In the genomic region with DNA sequence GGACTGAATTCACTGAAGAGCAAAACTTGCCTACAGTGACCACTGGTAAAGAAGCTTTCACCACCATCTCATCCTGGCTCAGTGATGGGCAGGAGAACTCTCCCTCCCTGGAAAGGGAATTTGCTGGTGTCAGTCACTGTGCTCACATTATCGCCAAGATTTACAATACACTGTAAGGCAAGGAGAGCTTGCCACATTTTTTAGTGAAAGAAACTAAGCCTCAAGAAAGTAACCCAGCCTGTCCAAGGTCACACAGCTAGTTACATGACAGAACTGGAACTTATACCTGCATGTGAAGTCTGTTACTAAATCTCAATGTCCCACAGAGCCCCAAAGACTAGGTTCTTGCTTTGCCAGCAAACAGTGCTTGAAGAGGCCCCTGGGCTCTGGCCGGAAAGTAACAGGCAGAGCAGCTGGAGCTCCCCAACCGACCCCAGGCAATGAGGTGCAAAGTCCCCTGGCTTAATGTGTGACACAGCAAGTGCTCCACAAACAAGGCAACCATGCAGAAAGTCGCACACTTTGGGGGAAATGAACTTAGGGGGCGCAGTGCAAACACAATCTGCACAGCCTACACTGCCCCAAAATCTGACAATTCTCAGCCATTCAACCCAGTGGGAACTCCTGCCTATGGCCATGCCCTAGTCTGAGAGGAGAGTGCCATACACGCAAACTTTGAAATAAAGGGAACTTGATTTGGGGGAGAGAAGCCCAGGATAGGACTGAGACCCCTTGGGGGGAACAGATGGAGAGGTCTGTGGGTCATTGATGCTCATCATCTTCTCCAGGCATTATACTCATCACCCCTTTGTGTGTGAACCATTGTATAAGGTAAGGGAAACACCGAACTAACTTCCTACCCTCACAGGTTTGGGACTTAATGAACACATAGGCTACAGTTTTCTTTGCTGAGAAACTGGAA, we compare ENCODE assay signal across 8 cellular contexts. TPM values are rescaled to one million over a fixed set of nuclear protein-coding genes. Genes with fewer than 3 reads are reported as not detected.
DNase-seq lines count a peak whose midpoint lies in the region; ATAC-seq and TF ChIP-seq lines count a peak whose summit lies in the region.

No MANE protein-coding gene starts in this region.

- H3K4me3 ChIP-seq in RWPE2 (ENCODE audit: severe bottlenecking), result peak overlapping the region; percentile 54
- H3K4me3 ChIP-seq in duodenal mucosa (ENCODE audit: low read depth in 1 of 2, low read length in 2 of 2), result peak overlapping the region; percentile 77 to 93

- H3K36me3 ChIP-seq in RWPE2 (ENCODE audit: low read depth) (peaks cover 64% of the 10 kb centered on the region), duodenal mucosa (ENCODE audit: control insufficient read depth in 1 of 2, insufficient read depth in 2 of 2, low read length in 2 of 2) (peaks cover 0 to 11% of the 10 kb centered on the region in 2 donors)

- H3K9ac ChIP-seq in duodenal mucosa (ENCODE audit: low read depth in 1 of 2, low read length in 2 of 2), result peak overlapping the region; percentile 95 to 99

- peaks cover 0 to 13% (median 0%) of the 10 kb centered on the region in 3 donors for H3K36me3 Mint-ChIP-seq in naive thymus-derived CD8-positive, alpha-beta T cell

- no peaks in the 10 kb centered on the region for H3K9me3 ChIP-seq in RWPE2 (ENCODE audit: severe bottlenecking)
- no peaks in the 10 kb centered on the region for H3K9me3 ChIP-seq in duodenal mucosa (ENCODE audit: control insufficient read depth in 1 of 2, low read length in 2 of 2)

- peak; percentile 41 for TF ChIP-seq CTCF in RWPE2 (IDR thresholded peaks at IDR 0.05; ENCODE audit: poor library complexity, severe bottlenecking)

- H3K4me3 Mint-ChIP-seq in naive thymus-derived CD8-positive, alpha-beta T cell, result peak overlapping the region; percentile 90 to 96 (median 93)

- H3K4me1 ChIP-seq in RWPE2 (ENCODE audit: insufficient read depth, poor library complexity, severe bottlenecking) (peaks cover 43% of the 10 kb centered on the region), duodenal mucosa (ENCODE audit: control insufficient read depth in 1 of 2, insufficient read depth in 2 of 2, low read length in 2 of 2) (peaks cover 55 to 56% of the 10 kb centered on the region in 2 donors)

- H3K27me3 ChIP-seq in RWPE2 (ENCODE audit: insufficient read depth, poor library complexity, severe bottlenecking) (no peaks in the 10 kb centered on the region), duodenal mucosa (ENCODE audit: control insufficient read depth in 1 of 2, insufficient read depth in 2 of 2, low read length in 2 of 2) (no peaks in the 10 kb centered on the region)

- POLR2A ChIA-PET in naive thymus-derived CD8-positive, alpha-beta T cell (lab: Charles Lee), result interaction anchor here (1.1 to 5.1 kb wide), 8 partner anchors 9 to 60 kb away, joined by 3 to 125 read pairs (median 6); no protein-coding TSS in a partner anchor

- ATAC-seq in RWPE2 (ENCODE audit: low read depth), result no peak
- no peak for ATAC-seq in naive thymus-derived CD8-positive, alpha-beta T cell

- H3K27ac ChIP-seq in RWPE2 (ENCODE audit: poor library complexity, severe bottlenecking) (peak overlapping the region; percentile 99), duodenal mucosa (ENCODE audit: low read depth, low read length) (peak overlapping the region; percentile 97)

- H3K27ac Mint-ChIP-seq in naive thymus-derived CD8-positive, alpha-beta T cell, result peak overlapping the region; percentile 73 to 97 (median 93)

- no peaks in the 10 kb centered on the region for H3K9me3 Mint-ChIP-seq in naive thymus-derived CD8-positive, alpha-beta T cell

- peaks cover 45 to 79% (median 69%) of the 10 kb centered on the region in 4 donors for H3K4me1 Mint-ChIP-seq in naive thymus-derived CD8-positive, alpha-beta T cell

- no peaks in the 10 kb centered on the region for H3K27me3 Mint-ChIP-seq in naive thymus-derived CD8-positive, alpha-beta T cell

- DNase-seq in NCI-H526 (lab: John Stamatoyannopoulos, UW), result peak; percentile 19 to 44
- DNase-seq in NCI-H526 treated with DMSO at 0.1 percent for 48 hours (lab: John Stamatoyannopoulos, UW), result no peak
- DNase-seq in RWPE2 (ENCODE audit: low spot score), result peak; percentile 72
- peak in 1 of 10 donors; percentile 11 for DNase-seq in naive thymus-derived CD8-positive, alpha-beta T cell
- DNase-seq in SK-N-DZ (ENCODE audit: low spot score), result no peak
- no peak for DNase-seq in middle frontal gyrus (ENCODE audit: extremely low spot score, low spot score)
- no peak for DNase-seq in SHP77 treated with DMSO at 0.1 percent for 48 hours (lab: John Stamatoyannopoulos, UW)

RNA-seq across cellular contexts. Expression of gene BCL2L1, which starts 1.9 kb away (rescaled TPM):
- total RNA-seq in naive thymus-derived CD8-positive, alpha-beta T cell, result 10 to 100 TPM; 14.8 to 17.7 TPM
- polyA plus RNA-seq in naive thymus-derived CD8-positive, alpha-beta T cell, result 10 to 100 TPM in 1 of 3 donors, 1 to 10 TPM in 2; 8.0 to 15.4 (median 8.2) TPM
- 78.5 and 86.3 TPM in 2 replicates for polyA plus RNA-seq in SK-N-DZ (2014; cell fraction: cytosol; rRNA removed)
- 30.3 and 34.7 TPM in 2 replicates for polyA plus RNA-seq in SK-N-DZ (2014; cell fraction: nucleus; rRNA removed)

RNA-seq across cellular contexts. Expression of gene TPX2, which starts 18.3 kb away (rescaled TPM):
- total RNA-seq in naive thymus-derived CD8-positive, alpha-beta T cell, result under 1 TPM; 0.16 to 0.22 TPM
- under 1 TPM in 2 of 3 donors, not detected in 1; 0.30 to 0.50 TPM for polyA plus RNA-seq in naive thymus-derived CD8-positive, alpha-beta T cell
- polyA plus RNA-seq in SK-N-DZ (2014; cell fraction: cytosol; rRNA removed), result 121 and 138 TPM in 2 replicates
- polyA plus RNA-seq in SK-N-DZ (2014; cell fraction: nucleus; rRNA removed), result 484 and 677 TPM in 2 replicates

Comparison
In these comparisons a context has a peak if more than half of its experiments do, and no peak if none do; other contexts are left out.
1. DNase-seq: peak in NCI-H526 (2 of 2) and RWPE2 (single experiment); none in NCI-H526 treated with DMSO at 0.1 percent for 48 hours (single experiment), SK-N-DZ (single experiment), middle frontal gyrus (single experiment) and SHP77 treated with DMSO at 0.1 percent for 48 hours (single experiment).